ENCODE assay signal across 8 cellular contexts in genomic region chr22:46577361-46578249, GRCh38. TPM values are rescaled to one million over a fixed set of nuclear protein-coding genes. Genes with fewer than 3 reads are reported as not detected.
DNase-seq lines count a peak whose midpoint lies in the region; ATAC-seq lines count a peak whose summit lies in the region.

No MANE protein-coding gene starts in this region.

- ATAC-seq in HG03045 (IDR thresholded peaks at IDR 0.05; ENCODE audit: unreplicated experiment) = peak; percentile 16

- DNase-seq in CD1c-positive myeloid dendritic cell (ENCODE audit: extremely low spot score) (peak; percentile 11), iPS-NIHi7 (ENCODE audit: extremely low spot score) (no peak), NCI-H524 treated with DMSO at 0.1 percent for 48 hours (lab: John Stamatoyannopoulos, UW) (no peak), KBM-7 (no peak)
- no peak for DNase-seq in activated naive CD8-positive, alpha-beta T cell treated with anti-CD3 and anti-CD28 coated beads for 36 hours

- H3K9me3 Mint-ChIP-seq in activated naive CD8-positive, alpha-beta T cell treated with anti-CD3 and anti-CD28 coated beads for 36 hours = no peaks in the 10 kb centered on the region
- no peaks in the 10 kb centered on the region for H3K9me3 Mint-ChIP-seq in stimulated activated naive CD8-positive, alpha-beta T cell treated with anti-CD3 and anti-CD28 coated beads, Interleukin-15, Interleukin-2, amounts not matched to agents 100 ng/mL and 50 ng/mL, for 24 hours

- peaks cover 15% of the 10 kb centered on the region for H3K4me1 ChIP-seq in iPS-18a (ENCODE audit: control insufficient read depth, low read depth, low read length)

- H3K4me3 ChIP-seq in iPS-18a (ENCODE audit: low read length) = peak overlapping the region; percentile 58

- H3K36me3 Mint-ChIP-seq in activated naive CD8-positive, alpha-beta T cell treated with anti-CD3 and anti-CD28 coated beads for 36 hours = no peaks in the 10 kb centered on the region
- H3K36me3 Mint-ChIP-seq in stimulated activated naive CD8-positive, alpha-beta T cell treated with anti-CD3 and anti-CD28 coated beads, Interleukin-15, Interleukin-2, amounts not matched to agents 100 ng/mL and 50 ng/mL, for 24 hours (ENCODE audit: low read depth) = no peaks in the 10 kb centered on the region

- H3K4me1 Mint-ChIP-seq in activated naive CD8-positive, alpha-beta T cell treated with anti-CD3 and anti-CD28 coated beads for 36 hours = peaks cover 27% of the 10 kb centered on the region
- H3K4me1 Mint-ChIP-seq in stimulated activated naive CD8-positive, alpha-beta T cell treated with anti-CD3 and anti-CD28 coated beads, Interleukin-15, Interleukin-2, amounts not matched to agents 100 ng/mL and 50 ng/mL, for 24 hours (ENCODE audit: low read depth) = peaks cover 48% of the 10 kb centered on the region

- peak overlapping the region; percentile 76 for H3K27ac Mint-ChIP-seq in activated naive CD8-positive, alpha-beta T cell treated with anti-CD3 and anti-CD28 coated beads for 36 hours
- peak overlapping the region; percentile 86 for H3K27ac Mint-ChIP-seq in stimulated activated naive CD8-positive, alpha-beta T cell treated with anti-CD3 and anti-CD28 coated beads, Interleukin-15, Interleukin-2, amounts not matched to agents 100 ng/mL and 50 ng/mL, for 24 hours

- in situ Hi-C loops in KBM-7 (cut with MboI; ENCODE audit: low pct_unique_long_range_greater_than_20kb, low sequenced_read_pairs) = no loop called here

- H3K27me3 Mint-ChIP-seq in activated naive CD8-positive, alpha-beta T cell treated with anti-CD3 and anti-CD28 coated beads for 36 hours = no peaks in the 10 kb centered on the region
- no peaks in the 10 kb centered on the region for H3K27me3 Mint-ChIP-seq in stimulated activated naive CD8-positive, alpha-beta T cell treated with anti-CD3 and anti-CD28 coated beads, Interleukin-15, Interleukin-2, amounts not matched to agents 100 ng/mL and 50 ng/mL, for 24 hours

- peak overlapping the region; percentile 90 for H3K4me3 Mint-ChIP-seq in activated naive CD8-positive, alpha-beta T cell treated with anti-CD3 and anti-CD28 coated beads for 36 hours
- peak overlapping the region; percentile 90 for H3K4me3 Mint-ChIP-seq in stimulated activated naive CD8-positive, alpha-beta T cell treated with anti-CD3 and anti-CD28 coated beads, Interleukin-15, Interleukin-2, amounts not matched to agents 100 ng/mL and 50 ng/mL, for 24 hours

- no peak overlapping the region for H3K9ac ChIP-seq in iPS-18a (ENCODE audit: low read length)

- H3K27me3 ChIP-seq in iPS-18a (ENCODE audit: control insufficient read depth, insufficient read depth, low read length) = peaks cover 18% of the 10 kb centered on the region

- H3K9me3 ChIP-seq in iPS-18a (ENCODE audit: control insufficient read depth, low read depth, low read length) = no peaks in the 10 kb centered on the region

- no peaks in the 10 kb centered on the region for H3K36me3 ChIP-seq in iPS-18a (ENCODE audit: control insufficient read depth, low read depth, low read length)

- no peak overlapping the region for H3K27ac ChIP-seq in iPS-18a (ENCODE audit: low read length)

RNA-seq across cellular contexts. Expression of gene CELSR1, which starts 40.2 kb away (rescaled TPM):
- total RNA-seq in activated naive CD8-positive, alpha-beta T cell treated with anti-CD3 and anti-CD28 coated beads for 36 hours = under 1 TPM; 0.04 to 0.14 TPM

RNA-seq across cellular contexts. Expression of gene GRAMD4, which starts 42.6 kb away (rescaled TPM):
- 10 to 100 TPM; 20.7 to 20.9 TPM for total RNA-seq in activated naive CD8-positive, alpha-beta T cell treated with anti-CD3 and anti-CD28 coated beads for 36 hours
